Comparison of ENCODE assay signal across 13 cellular contexts in the genomic region with DNA sequence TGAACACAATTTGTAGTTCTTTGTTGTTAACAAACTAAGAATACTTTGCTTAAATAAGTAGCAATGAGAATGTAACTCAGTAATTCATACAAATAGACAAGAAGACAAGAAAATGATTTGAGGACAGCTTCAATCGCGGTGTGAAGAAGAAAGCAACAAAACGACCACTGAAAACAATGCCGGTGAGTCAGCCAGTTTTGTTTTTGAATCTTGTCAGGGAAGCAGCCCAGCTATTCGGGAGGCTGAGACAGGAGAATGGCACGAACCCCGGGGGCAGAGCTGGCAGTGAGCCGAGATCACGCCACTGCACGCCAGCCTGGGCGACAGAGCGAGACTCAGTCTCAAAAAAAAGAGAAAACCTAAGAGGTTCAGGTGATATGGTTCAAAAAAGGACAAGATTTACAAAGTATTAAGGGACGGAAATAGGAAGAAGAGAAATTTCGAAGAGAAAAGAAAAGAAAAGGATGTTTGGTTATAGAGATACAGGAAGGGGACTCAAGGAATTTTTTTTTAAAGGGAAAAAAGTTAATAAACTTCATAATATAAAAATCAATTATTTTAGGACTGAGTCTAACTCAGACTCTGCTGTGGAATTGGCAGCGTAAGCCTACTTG. TPM values are rescaled to one million over a fixed set of nuclear protein-coding genes. Genes with fewer than 3 reads are reported as not detected.
DNase-seq lines count a peak whose midpoint lies in the region; ATAC-seq, FAIRE-seq and TF ChIP-seq lines count a peak whose summit lies in the region.
"Not testable (repeated sequence)": the region's sequence is repeated elsewhere in the genome, so short reads cannot be mapped to it uniquely, and the experiment has no call there.
"Had no signal": no experiment of that assay in that cellular context is flagged by ENCODE, and none has a peak within 500 bp of the region (broad histone marks: within the 10 kb centered on the region; RNA-seq: fewer than 3 reads in every experiment).

No MANE protein-coding gene starts in this region.

- H3K9ac ChIP-seq in HCT116 (ENCODE audit: low read length); HepG2 (ENCODE audit: insufficient read depth, low read depth, low read length): not testable (repeated sequence)

- H3K27ac ChIP-seq in HCT116 (ENCODE audit: low read depth, low read length); HepG2 (ENCODE audit: extremely low read length, insufficient read depth, low read length): not testable (repeated sequence)
- peak overlapping the region; percentile 83 for H3K27ac ChIP-seq in RWPE2 (ENCODE audit: poor library complexity, severe bottlenecking)
- peak overlapping the region in 4 of 5 donors; percentile 41 to 95 (median 72) for H3K27ac ChIP-seq in adrenal gland
- peak overlapping the region; percentile 22 to 97 (median 94) for H3K27ac ChIP-seq in gastrocnemius medialis

- H3K27me3 Mint-ChIP-seq in activated CD8-positive, alpha-beta T cell treated with anti-CD3 and anti-CD28 coated beads, Interleukin-2, amount 10 ng/mL, durations not matched to agents 7 days and 5 days (ENCODE audit: low read depth); endothelial cell (ENCODE audit: unreplicated experiment): not testable (repeated sequence)

- not testable (repeated sequence) for H3K9me2 ChIP-seq in HCT116 (ENCODE audit: insufficient read depth)

- H3K27me3 ChIP-seq in HCT116 (ENCODE audit: insufficient read depth, low read length); RWPE2 (ENCODE audit: insufficient read depth, poor library complexity, severe bottlenecking); adrenal gland; HepG2 (ENCODE audit: control insufficient read depth in 1 of 2, insufficient read depth in 2 of 2, low read length in 2 of 2); gastrocnemius medialis: not testable (repeated sequence)

- DNase-seq in ACHN (peak; percentile 95), RWPE2 (ENCODE audit: low spot score) (peak; percentile 72), adrenal gland (peak in 5 of 7 donors; percentile 35 to 57 (median 36))
- not testable (repeated sequence) for DNase-seq in HCT116 (ENCODE audit: low read depth, low spot score); activated CD8-positive, alpha-beta T cell treated with anti-CD3 and anti-CD28 coated beads, Interleukin-2, amount 10 ng/mL, durations not matched to agents 7 days and 5 days; endothelial cell (ENCODE audit: low spot score); HepG2 (ENCODE audit: low spot score); gastrocnemius medialis

- peak overlapping the region; percentile 43 for H3K27ac Mint-ChIP-seq in activated CD8-positive, alpha-beta T cell treated with anti-CD3 and anti-CD28 coated beads, Interleukin-2, amount 10 ng/mL, durations not matched to agents 7 days and 5 days
- H3K27ac Mint-ChIP-seq in endothelial cell (ENCODE audit: unreplicated experiment): peak overlapping the region; percentile 61

- intact Hi-C loops in HCT116 (cut with micrococcal nuclease); adrenal gland (cut with DNase I); HepG2 (cut with micrococcal nuclease; ENCODE audit: unreplicated experiment): not testable (repeated sequence)
- intact Hi-C loops in gastrocnemius medialis (cut with DNase I; ENCODE audit: low total_unique reads): loop anchor here (5.0 kb wide), 1 partner anchor 89 kb away; the partner anchor contains the start of genes MEPCE and ZCWPW1

- WGBS in adrenal gland, 4 donors: 51 to 57% (median 54%) methylated on average over 15 of the region's 15 CpGs
- 96% methylated on average over 15 of the region's 15 CpGs for WGBS in HepG2 (ENCODE audit: low lambda C conversion rate)

- not testable (repeated sequence) for TF ChIP-seq RAD21 in HCT116 (IDR thresholded peaks at IDR 0.05; ENCODE audit: low read depth); HepG2 (CRISPR knock-in tag; IDR thresholded peaks at IDR 0.05)

- POLR2A ChIA-PET in HCT116 (lab: Charles Lee); activated CD8-positive, alpha-beta T cell treated with anti-CD3 and anti-CD28 coated beads, Interleukin-2, amount 10 ng/mL, durations not matched to agents 7 days and 5 days (lab: Charles Lee); HepG2 (lab: Yijun Ruan, JAX): not testable (repeated sequence)

- in situ Hi-C loops in ACHN (cut with HindIII; ENCODE audit: low pct_ligation_motif_present, low pct_unique_long_range_greater_than_20kb, low sequenced_read_pairs); HepG2 (cut with HindIII; ENCODE audit: extremely low pct_ligation_motif_present, low pct_unique_long_range_greater_than_20kb): not testable (repeated sequence)
- in situ Hi-C loops in gastrocnemius medialis (cut with MboI; ENCODE audit: low sequenced_read_pairs in 4 of 4): loop anchor here in 2 of 4 donors (25.0 kb wide), 2 partner anchors 176 to 201 kb away; partner anchors contain the start of genes GAL3ST4 (in 1 of the 2), LAMTOR4 (in 1 of the 2), MBLAC1 (in 1 of the 2) and TRAPPC14 (in 1 of the 2)

- not testable (repeated sequence) for H3K4me3 ChIP-seq in HCT116 (replicated peaks in 1 of 2; ENCODE audit: low read depth in 1 of 2, low read length in 2 of 2); RWPE2 (ENCODE audit: severe bottlenecking); adrenal gland; HepG2 (replicated peaks in 1 of 3; ENCODE audit: insufficient read depth in 1 of 3, low read depth in 2 of 3, low read length in 3 of 3); gastrocnemius medialis

- TF ChIP-seq EP300 in HepG2 (IDR thresholded peaks at IDR 0.05; ENCODE audit: low read depth in 2 of 2, low read length in 2 of 2); HepG2 (CRISPR knock-in tag; IDR thresholded peaks at IDR 0.05; ENCODE audit: borderline replicate concordance): not testable (repeated sequence)

- not testable (repeated sequence) for H2AFZ ChIP-seq in HCT116 (ENCODE audit: low read depth, low read length, poor library complexity, severe bottlenecking); HepG2 (ENCODE audit: low read length)

- H3K36me3 ChIP-seq in HCT116 (ENCODE audit: control insufficient read depth in 1 of 2, insufficient read depth in 2 of 2, low read length in 2 of 2) (peaks cover 9 to 17% of the 10 kb centered on the region in 2 experiments; a peak in 3 of 4 replicates), RWPE2 (ENCODE audit: low read depth) (peaks cover 49% of the 10 kb centered on the region), HepG2 (replicated peaks in 1 of 2; ENCODE audit: control insufficient read depth in 1 of 2, insufficient read depth in 2 of 2, low read length in 2 of 2) (peaks cover 4 to 21% of the 10 kb centered on the region in 2 experiments; a peak in 3 of 5 replicates), gastrocnemius medialis (peaks cover 0 to 22% of the 10 kb centered on the region in 2 donors)
- H3K36me3 ChIP-seq in adrenal gland (replicated peaks in 1 of 2): not testable (repeated sequence)

- not testable (repeated sequence) for H3K4me2 ChIP-seq in HCT116 (ENCODE audit: low read length); HepG2 (ENCODE audit: low read depth, low read length)

- not testable (repeated sequence) for TF ChIP-seq POLR2A in HCT116 (IDR thresholded peaks at IDR 0.05; ENCODE audit: borderline replicate concordance, extremely low read depth, insufficient read depth, insufficient read length); HepG2 (IDR thresholded peaks at IDR 0.05; ENCODE audit: insufficient read depth in 1 of 2, low read depth in 2 of 2, low read length in 2 of 2); gastrocnemius medialis (IDR thresholded peaks at IDR 0.05)
- peak in 1 of 2 donors; percentile 20 for TF ChIP-seq POLR2A in adrenal gland (IDR thresholded peaks at IDR 0.05)

- not testable (repeated sequence) for TF ChIP-seq CTCF in HCT116 (IDR thresholded peaks at IDR 0.05 in 2 of 3, conservative IDR thresholded peaks at IDR 0.05 in 1 of 3; ENCODE audit: borderline replicate concordance in 1 of 3, insufficient read depth in 1 of 3, low read depth in 2 of 3, low read length in 2 of 3); RWPE2 (IDR thresholded peaks at IDR 0.05; ENCODE audit: poor library complexity, severe bottlenecking); adrenal gland (IDR thresholded peaks at IDR 0.05); endothelial cell (IDR thresholded peaks at IDR 0.05; ENCODE audit: unreplicated experiment); HepG2 (CRISPR knock-in tag; IDR thresholded peaks at IDR 0.05); gastrocnemius medialis (IDR thresholded peaks at IDR 0.05 in 4 of 5, conservative IDR thresholded peaks at IDR 0.05 in 1 of 5)

- peaks cover 41% of the 10 kb centered on the region for H3K4me1 Mint-ChIP-seq in activated CD8-positive, alpha-beta T cell treated with anti-CD3 and anti-CD28 coated beads, Interleukin-2, amount 10 ng/mL, durations not matched to agents 7 days and 5 days (ENCODE audit: low read depth)
- H3K4me1 Mint-ChIP-seq in endothelial cell (ENCODE audit: unreplicated experiment): not testable (repeated sequence)

- not testable (repeated sequence) for H3K4me1 ChIP-seq in HCT116 (ENCODE audit: control insufficient read depth in 1 of 2, insufficient read depth in 2 of 2, low read length in 2 of 2)
- H3K4me1 ChIP-seq in RWPE2 (ENCODE audit: insufficient read depth, poor library complexity, severe bottlenecking) (peaks cover 25% of the 10 kb centered on the region), adrenal gland (replicated peaks in 1 of 2) (peaks cover 7 to 25% of the 10 kb centered on the region in 2 donors), HepG2 (ENCODE audit: insufficient read depth, low read length) (peaks cover 11% of the 10 kb centered on the region), gastrocnemius medialis (peaks cover 22 to 31% of the 10 kb centered on the region in 2 donors)

- H3K36me3 Mint-ChIP-seq in activated CD8-positive, alpha-beta T cell treated with anti-CD3 and anti-CD28 coated beads, Interleukin-2, amount 10 ng/mL, durations not matched to agents 7 days and 5 days (ENCODE audit: low read depth): peaks cover 43% of the 10 kb centered on the region
- H3K36me3 Mint-ChIP-seq in endothelial cell (ENCODE audit: low read depth, unreplicated experiment): not testable (repeated sequence)

- not testable (repeated sequence) for ATAC-seq in HCT116; activated CD8-positive, alpha-beta T cell treated with anti-CD3 and anti-CD28 coated beads, Interleukin-2, amount 10 ng/mL, durations not matched to agents 7 days and 5 days; HepG2; gastrocnemius medialis
- ATAC-seq in RWPE2 (ENCODE audit: low read depth): peak; percentile 32; the same call in 2 of the 3 replicates

- H3K79me2 ChIP-seq in HCT116 (ENCODE audit: insufficient read depth, low read length) (peaks cover 63% of the 10 kb centered on the region), HepG2 (ENCODE audit: insufficient read depth, low read length) (peaks cover 12% of the 10 kb centered on the region)

- RAD21 ChIA-PET in HCT116 (lab: Charles Lee; ENCODE audit: low non-redundant PET in 1 of 2, low total read pairs in 2 of 2, uncharacterized antibody in 2 of 2, unreplicated experiment in 2 of 2): not testable (repeated sequence)

- not testable (repeated sequence) for H3K9me3 Mint-ChIP-seq in activated CD8-positive, alpha-beta T cell treated with anti-CD3 and anti-CD28 coated beads, Interleukin-2, amount 10 ng/mL, durations not matched to agents 7 days and 5 days (ENCODE audit: insufficient read depth); endothelial cell (ENCODE audit: unreplicated experiment)

- H3K9me3 ChIP-seq in HCT116 (ENCODE audit: control insufficient read depth in 1 of 2, insufficient read depth in 1 of 2, low read depth in 1 of 2, low read length in 2 of 2); RWPE2 (ENCODE audit: severe bottlenecking); adrenal gland (replicated peaks in 1 of 3); HepG2 (ENCODE audit: low read length); gastrocnemius medialis: not testable (repeated sequence)

- not testable (repeated sequence) for FAIRE-seq in HepG2 (lab: Jason Lieb, UNC)

- peak overlapping the region; percentile 25 for H3K4me3 Mint-ChIP-seq in activated CD8-positive, alpha-beta T cell treated with anti-CD3 and anti-CD28 coated beads, Interleukin-2, amount 10 ng/mL, durations not matched to agents 7 days and 5 days
- not testable (repeated sequence) for H3K4me3 Mint-ChIP-seq in endothelial cell (ENCODE audit: unreplicated experiment)

- CTCF ChIA-PET in HCT116 (lab: Charles Lee); activated CD8-positive, alpha-beta T cell treated with anti-CD3 and anti-CD28 coated beads, Interleukin-2, amount 10 ng/mL, durations not matched to agents 7 days and 5 days (lab: Charles Lee); HepG2 (lab: Yijun Ruan, JAX; ENCODE audit: low intra/inter-chr PET ratio, low total read pairs): not testable (repeated sequence)

- H4K20me1 ChIP-seq in HCT116 (ENCODE audit: insufficient read depth); HepG2 (ENCODE audit: insufficient read depth, low read length): not testable (repeated sequence)

- BruUV-seq in HCT116 (replicated peaks; lab: Mats Ljungman, UMichigan) (TSS peak; percentile 31), HepG2 (replicated peaks; lab: Mats Ljungman, UMichigan) (TSS peak; percentile 36)

RNA-seq across cellular contexts. Expression of gene PILRB, which starts 19.7 kb away (rescaled TPM):
- total RNA-seq in HCT116 (2021; ENCODE audit: unreplicated experiment) (60.2 TPM), adrenal gland (100 to 1,000 TPM in 1 of 8 donors, 10 to 100 TPM in 6, 1 to 10 TPM in 1; 8.7 to 115 (median 30.2) TPM), endothelial cell (ENCODE audit: unreplicated experiment) (40.1 TPM), HepG2 (2016; rRNA removed; fragmentation: Illumina TruSeq; extraction: Trizol) (5.6 and 16.6 TPM in 2 replicates), gastrocnemius medialis (10 to 100 TPM; 11.8 to 32.4 (median 20.8) TPM)
- polyA plus RNA-seq in HCT116 (2012): 44.0 and 46.4 TPM in 2 replicates
- total RNA-seq in activated CD8-positive, alpha-beta T cell treated with anti-CD3 and anti-CD28 coated beads, Interleukin-2, amount 10 ng/mL, durations not matched to agents 7 days and 5 days: 10 to 100 TPM; 75.7 to 77.2 TPM
- polyA plus RNA-seq in adrenal gland (100 to 1,000 TPM in 2 of 3 donors, 10 to 100 TPM in 1; 10.4 to 403 (median 296) TPM), HepG2 (2011; rRNA removed) (33.0 and 33.8 TPM in 2 replicates)
- total RNA-seq in HepG2 (2016; cell fraction: cytosol; rRNA removed; fragmentation: Illumina TruSeq; extraction: Trizol; ENCODE audit: low read depth): 12.8 and 13.9 TPM in 2 replicates
- total RNA-seq in HepG2 (2016; cell fraction: insoluble cytoplasmic fraction; rRNA removed; fragmentation: Illumina TruSeq; extraction: Trizol): 3.9 and 16.7 TPM in 2 replicates
- total RNA-seq in HepG2 (2016; cell fraction: membrane; rRNA removed; fragmentation: Illumina TruSeq; extraction: Trizol): 13.5 and 15.0 TPM in 2 replicates
- total RNA-seq in HepG2 (2016; cell fraction: nucleus; rRNA removed; fragmentation: Illumina TruSeq; extraction: Trizol): 21.2 TPM in 2 replicates
- polyA plus RNA-seq in HepG2 (2011; cell fraction: cytosol; rRNA removed): 11.8 and 15.4 TPM in 2 replicates
- polyA plus RNA-seq in HepG2 (2011; cell fraction: nucleus; rRNA removed): 225 and 245 TPM in 2 replicates
- 9.7 and 13.3 TPM in 2 replicates for polyA plus RNA-seq in HepG2 (2012)
- polyA plus RNA-seq in HepG2 (2016; cell fraction: cytosol; fragmentation: Illumina TruSeq; extraction: Trizol; ENCODE audit: low read depth): 6.0 and 6.1 TPM in 2 replicates
- polyA plus RNA-seq in HepG2 (2016; cell fraction: insoluble cytoplasmic fraction; fragmentation: Illumina TruSeq; extraction: Trizol; ENCODE audit: low read depth): 4.8 and 5.6 TPM in 2 replicates
- polyA plus RNA-seq in HepG2 (2016; cell fraction: membrane; fragmentation: Illumina TruSeq; extraction: Trizol; ENCODE audit: low read depth): 6.2 and 8.7 TPM in 2 replicates
- polyA plus RNA-seq in HepG2 (2016; cell fraction: nucleus; fragmentation: Illumina TruSeq; extraction: Trizol; ENCODE audit: insufficient read depth, low read depth): 70.3 and 84.6 TPM in 2 replicates
- 11.9 and 38.3 TPM in 2 replicates for polyA minus RNA-seq in HepG2 (2011; rRNA and poly(A)+ RNA removed; ENCODE audit: low replicate concordance)
- 1.8 and 1.9 TPM in 2 replicates for polyA minus RNA-seq in HepG2 (2011; cell fraction: cytosol; rRNA and poly(A)+ RNA removed)
- 19.1 and 21.0 TPM in 2 replicates for polyA minus RNA-seq in HepG2 (2011; cell fraction: nucleus; rRNA and poly(A)+ RNA removed)

RNA-seq across cellular contexts. Expression of gene SPDYE3, which starts 30.7 kb away (rescaled TPM):
- total RNA-seq in HCT116 (2021; ENCODE audit: unreplicated experiment) (not detected), adrenal gland (not detected), endothelial cell (ENCODE audit: unreplicated experiment) (not detected), HepG2 (2016; rRNA removed; fragmentation: Illumina TruSeq; extraction: Trizol) (not detected in 2 replicates), gastrocnemius medialis (not detected)
- 3.3 and 3.5 TPM in 2 replicates for polyA plus RNA-seq in HCT116 (2012)
- total RNA-seq in activated CD8-positive, alpha-beta T cell treated with anti-CD3 and anti-CD28 coated beads, Interleukin-2, amount 10 ng/mL, durations not matched to agents 7 days and 5 days: not detected
- polyA plus RNA-seq in adrenal gland (under 1 TPM in 1 of 3 donors, not detected in 2; 0.16 TPM), HepG2 (2011; rRNA removed) (not detected in 2 replicates)
- total RNA-seq in HepG2 (2016; cell fraction: cytosol; rRNA removed; fragmentation: Illumina TruSeq; extraction: Trizol; ENCODE audit: low read depth): not detected in 2 replicates
- not detected in 2 replicates for total RNA-seq in HepG2 (2016; cell fraction: insoluble cytoplasmic fraction; rRNA removed; fragmentation: Illumina TruSeq; extraction: Trizol)
- total RNA-seq in HepG2 (2016; cell fraction: membrane; rRNA removed; fragmentation: Illumina TruSeq; extraction: Trizol): not detected in 2 replicates
- not detected in 2 replicates for total RNA-seq in HepG2 (2016; cell fraction: nucleus; rRNA removed; fragmentation: Illumina TruSeq; extraction: Trizol)
- not detected in 2 replicates for polyA plus RNA-seq in HepG2 (2011; cell fraction: cytosol; rRNA removed)
- polyA plus RNA-seq in HepG2 (2011; cell fraction: nucleus; rRNA removed): not detected in 2 replicates
- 1.7 and 3.2 TPM in 2 replicates for polyA plus RNA-seq in HepG2 (2012)
- not detected in 2 replicates for polyA plus RNA-seq in HepG2 (2016; cell fraction: cytosol; fragmentation: Illumina TruSeq; extraction: Trizol; ENCODE audit: low read depth)
- polyA plus RNA-seq in HepG2 (2016; cell fraction: insoluble cytoplasmic fraction; fragmentation: Illumina TruSeq; extraction: Trizol; ENCODE audit: low read depth): not detected in 2 replicates
- not detected in 2 replicates for polyA plus RNA-seq in HepG2 (2016; cell fraction: membrane; fragmentation: Illumina TruSeq; extraction: Trizol; ENCODE audit: low read depth)
- polyA plus RNA-seq in HepG2 (2016; cell fraction: nucleus; fragmentation: Illumina TruSeq; extraction: Trizol; ENCODE audit: insufficient read depth, low read depth): not detected in 2 replicates
- not detected in 2 replicates for polyA minus RNA-seq in HepG2 (2011; rRNA and poly(A)+ RNA removed; ENCODE audit: low replicate concordance)
- not detected in 2 replicates for polyA minus RNA-seq in HepG2 (2011; cell fraction: cytosol; rRNA and poly(A)+ RNA removed)
- not detected in 2 replicates for polyA minus RNA-seq in HepG2 (2011; cell fraction: nucleus; rRNA and poly(A)+ RNA removed)
- total RNA-seq: kidney, mesenteric fat pad, right atrium auricular region, tibial nerve had no signal
- polyA plus RNA-seq: AG04450 had no signal

RNA-seq across cellular contexts. Expression of gene PILRA, which starts 35.1 kb away (rescaled TPM):
- 1.8 TPM for total RNA-seq in HCT116 (2021; ENCODE audit: unreplicated experiment)
- polyA plus RNA-seq in HCT116 (2012): 0.17 and 0.94 TPM in 2 replicates
- 10 to 100 TPM in 1 of 2 experiments, 1 to 10 TPM in 1; 8.1 to 11.5 TPM for total RNA-seq in activated CD8-positive, alpha-beta T cell treated with anti-CD3 and anti-CD28 coated beads, Interleukin-2, amount 10 ng/mL, durations not matched to agents 7 days and 5 days
- 10 to 100 TPM in 5 of 8 donors, 1 to 10 TPM in 3; 3.4 to 18.9 (median 12.5) TPM for total RNA-seq in adrenal gland
- 10 to 100 TPM in 2 of 3 donors, 1 to 10 TPM in 1; 5.1 to 17.3 (median 11.9) TPM for polyA plus RNA-seq in adrenal gland
- 4.2 TPM for total RNA-seq in endothelial cell (ENCODE audit: unreplicated experiment)
- total RNA-seq in HepG2 (2016; rRNA removed; fragmentation: Illumina TruSeq; extraction: Trizol): 0.13 TPM in 1 of 2 replicates, not detected in the other
- not detected in 2 replicates for total RNA-seq in HepG2 (2016; cell fraction: cytosol; rRNA removed; fragmentation: Illumina TruSeq; extraction: Trizol; ENCODE audit: low read depth)
- 0.13 and 0.24 TPM in 2 replicates for total RNA-seq in HepG2 (2016; cell fraction: insoluble cytoplasmic fraction; rRNA removed; fragmentation: Illumina TruSeq; extraction: Trizol)
- total RNA-seq in HepG2 (2016; cell fraction: membrane; rRNA removed; fragmentation: Illumina TruSeq; extraction: Trizol): not detected in 2 replicates
- not detected in 2 replicates for total RNA-seq in HepG2 (2016; cell fraction: nucleus; rRNA removed; fragmentation: Illumina TruSeq; extraction: Trizol)
- polyA plus RNA-seq in HepG2 (2011; rRNA removed): 0.97 and 1.3 TPM in 2 replicates
- polyA plus RNA-seq in HepG2 (2011; cell fraction: cytosol; rRNA removed): 0.24 and 0.41 TPM in 2 replicates
- polyA plus RNA-seq in HepG2 (2011; cell fraction: nucleus; rRNA removed): 3.1 and 3.6 TPM in 2 replicates
- polyA plus RNA-seq in HepG2 (2012): 0.39 and 1.1 TPM in 2 replicates
- not detected in 2 replicates for polyA plus RNA-seq in HepG2 (2016; cell fraction: cytosol; fragmentation: Illumina TruSeq; extraction: Trizol; ENCODE audit: low read depth)
- 0.34 TPM in 1 of 2 replicates, not detected in the other for polyA plus RNA-seq in HepG2 (2016; cell fraction: insoluble cytoplasmic fraction; fragmentation: Illumina TruSeq; extraction: Trizol; ENCODE audit: low read depth)
- 0.14 TPM in 1 of 2 replicates, not detected in the other for polyA plus RNA-seq in HepG2 (2016; cell fraction: membrane; fragmentation: Illumina TruSeq; extraction: Trizol; ENCODE audit: low read depth)
- 0.79 and 1.7 TPM in 2 replicates for polyA plus RNA-seq in HepG2 (2016; cell fraction: nucleus; fragmentation: Illumina TruSeq; extraction: Trizol; ENCODE audit: insufficient read depth, low read depth)
- 1.4 and 10.4 TPM in 2 replicates for polyA minus RNA-seq in HepG2 (2011; rRNA and poly(A)+ RNA removed; ENCODE audit: low replicate concordance)
- polyA minus RNA-seq in HepG2 (2011; cell fraction: cytosol; rRNA and poly(A)+ RNA removed): not detected in 2 replicates
- polyA minus RNA-seq in HepG2 (2011; cell fraction: nucleus; rRNA and poly(A)+ RNA removed): 1.6 and 1.9 TPM in 2 replicates
- 1 to 10 TPM in 3 of 4 donors, under 1 TPM in 1; 0.62 to 5.4 (median 2.0) TPM for total RNA-seq in gastrocnemius medialis
